8 cellular contexts compared by ENCODE assay signal in genomic region chr2:190649035-190649797, GRCh38. TPM values are rescaled to one million over a fixed set of nuclear protein-coding genes. Genes with fewer than 3 reads are reported as not detected.
DNase-seq lines count a peak whose midpoint lies in the region; ATAC-seq and TF ChIP-seq lines count a peak whose summit lies in the region.

A gene with protein sequence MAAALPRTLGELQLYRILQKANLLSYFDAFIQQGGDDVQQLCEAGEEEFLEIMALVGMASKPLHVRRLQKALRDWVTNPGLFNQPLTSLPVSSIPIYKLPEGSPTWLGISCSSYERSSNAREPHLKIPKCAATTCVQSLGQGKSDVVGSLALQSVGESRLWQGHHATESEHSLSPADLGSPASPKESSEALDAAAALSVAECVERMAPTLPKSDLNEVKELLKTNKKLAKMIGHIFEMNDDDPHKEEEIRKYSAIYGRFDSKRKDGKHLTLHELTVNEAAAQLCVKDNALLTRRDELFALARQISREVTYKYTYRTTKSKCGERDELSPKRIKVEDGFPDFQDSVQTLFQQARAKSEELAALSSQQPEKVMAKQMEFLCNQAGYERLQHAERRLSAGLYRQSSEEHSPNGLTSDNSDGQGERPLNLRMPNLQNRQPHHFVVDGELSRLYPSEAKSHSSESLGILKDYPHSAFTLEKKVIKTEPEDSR (plus strand): TSS chr2:190649083. CDS start chr2:190659177, 10,094 bp downstream.

- peak within 1 kb of the TSS; percentile 90 to 96 (median 93) for H3K4me3 Mint-ChIP-seq in naive B cell
- peak within 1 kb of the TSS; percentile 92 for H3K4me3 Mint-ChIP-seq in stimulated activated memory B cell treated with anti-CD40 and anti-IgM and Interleukin-4, amounts not matched to agents 10 μg/mL and 1 μg/mL and 100 μg/mL, for 72 hours

- H3K9me3 Mint-ChIP-seq in naive B cell: no peaks in the 10 kb centered on the region
- no peaks in the 10 kb centered on the region for H3K9me3 Mint-ChIP-seq in stimulated activated memory B cell treated with anti-CD40 and anti-IgM and Interleukin-4, amounts not matched to agents 10 μg/mL and 1 μg/mL and 100 μg/mL, for 72 hours

- peaks cover 13 to 19% (median 17%) of the 10 kb centered on the region in 3 donors for H3K4me1 Mint-ChIP-seq in naive B cell
- H3K4me1 Mint-ChIP-seq in stimulated activated memory B cell treated with anti-CD40 and anti-IgM and Interleukin-4, amounts not matched to agents 10 μg/mL and 1 μg/mL and 100 μg/mL, for 72 hours: peaks cover 34% of the 10 kb centered on the region

- peak; percentile 35 for TF ChIP-seq POLR2A in erythroblast (IDR thresholded peaks at IDR 0.05; ENCODE audit: low read length)

- H3K27me3 Mint-ChIP-seq in naive B cell: no peaks in the 10 kb centered on the region
- H3K27me3 Mint-ChIP-seq in stimulated activated memory B cell treated with anti-CD40 and anti-IgM and Interleukin-4, amounts not matched to agents 10 μg/mL and 1 μg/mL and 100 μg/mL, for 72 hours: no peaks in the 10 kb centered on the region

- ATAC-seq in HG02884 (IDR thresholded peaks at IDR 0.05; ENCODE audit: unreplicated experiment) (peak; percentile 38), naive B cell (ENCODE audit: low read depth in 2 of 2) (peak; percentile 45 to 55)
- ATAC-seq in stimulated activated memory B cell treated with anti-CD40 and anti-IgM and Interleukin-4, amounts not matched to agents 10 μg/mL and 1 μg/mL and 100 μg/mL, for 72 hours: peak; percentile 76

- DNase-seq in NCI-H1436 (lab: John Stamatoyannopoulos, UW) (peak; percentile 36), NCI-H1436 treated with DMSO at 0.1 percent for 48 hours (lab: John Stamatoyannopoulos, UW) (no peak), NCI-H748 (lab: John Stamatoyannopoulos, UW; ENCODE audit: unreplicated experiment) (peak; percentile 85), activated T-cell treated with anti-CD3 and anti-CD28 coated beads for 1 hour (ENCODE audit: low read depth) (peak; percentile 43), erythroblast (lab: John Stamatoyannopoulos, UW) (peak; percentile 75 to 81), naive B cell (peak; percentile 60)

- H3K36me3 Mint-ChIP-seq in naive B cell: no peaks in the 10 kb centered on the region
- no peaks in the 10 kb centered on the region for H3K36me3 Mint-ChIP-seq in stimulated activated memory B cell treated with anti-CD40 and anti-IgM and Interleukin-4, amounts not matched to agents 10 μg/mL and 1 μg/mL and 100 μg/mL, for 72 hours

- H3K27ac Mint-ChIP-seq in naive B cell: peak within 1 kb of the TSS; percentile 88 to 99 (median 94)
- peak within 1 kb of the TSS; percentile 92 for H3K27ac Mint-ChIP-seq in stimulated activated memory B cell treated with anti-CD40 and anti-IgM and Interleukin-4, amounts not matched to agents 10 μg/mL and 1 μg/mL and 100 μg/mL, for 72 hours

RNA-seq across cellular contexts. Expression of the gene that starts here (rescaled TPM):
- 1 to 10 TPM; 2.3 to 5.8 (median 3.0) TPM for polyA plus RNA-seq in naive B cell (ENCODE audit: low read depth in 6 of 6)
